ENCODE assay signal across 14 cellular contexts in the genomic region with DNA sequence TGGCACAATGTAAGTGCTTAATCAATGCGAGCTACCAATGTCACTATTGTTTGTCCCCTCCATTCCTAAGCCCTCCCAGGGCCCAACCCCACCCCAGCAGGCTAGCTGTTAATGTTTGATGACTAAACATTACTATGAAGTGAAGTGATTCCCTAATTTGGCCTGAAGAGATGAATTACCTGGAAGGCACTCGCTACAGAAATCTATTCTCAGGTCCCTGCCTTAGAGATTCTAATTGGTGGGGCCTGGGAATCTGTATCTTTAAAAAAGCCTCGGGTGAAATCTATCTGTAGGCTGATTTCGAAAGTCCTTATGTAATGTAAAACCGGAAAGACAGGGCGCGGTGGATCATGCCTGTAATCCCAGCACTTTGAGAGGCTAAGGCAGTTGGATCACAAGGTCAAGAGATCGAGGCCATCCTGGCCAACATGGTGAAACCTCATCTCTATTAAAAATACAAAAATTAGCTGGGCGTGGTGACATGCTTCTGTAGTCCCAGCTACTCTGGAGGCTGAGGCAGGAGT. TPM values are rescaled to one million over a fixed set of nuclear protein-coding genes. Genes with fewer than 3 reads are reported as not detected.
"Had no signal": no experiment of that assay in that cellular context is flagged by ENCODE, and none has a peak within 500 bp of the region (broad histone marks: within the 10 kb centered on the region; RNA-seq: fewer than 3 reads in every experiment).

No MANE protein-coding gene starts in this region.

- H3K9me3 ChIP-seq: breast epithelium, gastrocnemius medialis, left ventricle myocardium inferior, tibial artery had no signal

- ATAC-seq: activated T-cell treated with anti-CD3 and anti-CD28 coated beads, Interleukin-2, amount 50 U/mL, for 72 hours had no signal

- H3K4me1 ChIP-seq: breast epithelium, tibial artery had no signal

- H3K4me1 Mint-ChIP-seq: activated naive CD8-positive, alpha-beta T cell treated with anti-CD3 and anti-CD28 coated beads for 36 hours; nephron had no signal

- H3K27me3 Mint-ChIP-seq: activated CD4-positive, alpha-beta memory T cell treated with anti-CD3 and anti-CD28 coated beads for 36 hours; activated naive CD8-positive, alpha-beta T cell treated with anti-CD3 and anti-CD28 coated beads for 36 hours; memory B cell had no signal

- H3K27ac Mint-ChIP-seq: activated CD4-positive, alpha-beta memory T cell treated with anti-CD3 and anti-CD28 coated beads for 36 hours; activated naive CD8-positive, alpha-beta T cell treated with anti-CD3 and anti-CD28 coated beads for 36 hours; activated T-cell treated with anti-CD3 and anti-CD28 coated beads, Interleukin-2, amount 50 U/mL, for 72 hours; memory B cell had no signal

- H3K36me3 ChIP-seq: breast epithelium, left ventricle myocardium inferior had no signal

- DNase-seq: activated CD4-positive, alpha-beta memory T cell treated with anti-CD3 and anti-CD28 coated beads for 36 hours; activated CD8-positive, alpha-beta memory T cell treated with anti-CD3 and anti-CD28 coated beads, Interleukin-2, amount 50 U/mL, for 4 hours; activated gamma-delta T cell treated with Interleukin-2 at 50 U/mL for 16 hours; activated naive CD8-positive, alpha-beta T cell treated with anti-CD3 and anti-CD28 coated beads for 36 hours; activated T-cell treated with anti-CD3 and anti-CD28 coated beads, Interleukin-2, amount 50 U/mL, for 72 hours; anterior cingulate cortex; gastrocnemius medialis; left ventricle myocardium inferior; tibial artery had no signal

- H3K4me3 Mint-ChIP-seq: activated CD4-positive, alpha-beta memory T cell treated with anti-CD3 and anti-CD28 coated beads for 36 hours; activated naive CD8-positive, alpha-beta T cell treated with anti-CD3 and anti-CD28 coated beads for 36 hours; activated T-cell treated with anti-CD3 and anti-CD28 coated beads, Interleukin-2, amount 50 U/mL, for 72 hours; memory B cell; nephron had no signal

- H3K9me3 Mint-ChIP-seq: activated CD4-positive, alpha-beta memory T cell treated with anti-CD3 and anti-CD28 coated beads for 36 hours; activated naive CD8-positive, alpha-beta T cell treated with anti-CD3 and anti-CD28 coated beads for 36 hours; activated T-cell treated with anti-CD3 and anti-CD28 coated beads, Interleukin-2, amount 50 U/mL, for 72 hours; memory B cell; nephron had no signal

- H3K4me3 ChIP-seq: breast epithelium, gastrocnemius medialis, left ventricle myocardium inferior, skin epidermis, tibial artery had no signal

- H3K27me3 ChIP-seq: breast epithelium, gastrocnemius medialis, tibial artery had no signal

- H3K27ac ChIP-seq: breast epithelium, left ventricle myocardium inferior, skin epidermis, tibial artery had no signal

- H3K36me3 Mint-ChIP-seq: activated CD4-positive, alpha-beta memory T cell treated with anti-CD3 and anti-CD28 coated beads for 36 hours; activated naive CD8-positive, alpha-beta T cell treated with anti-CD3 and anti-CD28 coated beads for 36 hours; memory B cell had no signal

RNA-seq across cellular contexts. Expression of gene SNAI1, which starts 16.9 kb away (rescaled TPM):
- polyA plus RNA-seq: keratinocyte had no signal
